ENCODE assay signal across 9 cellular contexts in genomic region chr5:60687927-60688720, GRCh38. TPM values are rescaled to one million over a fixed set of nuclear protein-coding genes. Genes with fewer than 3 reads are reported as not detected.
DNase-seq lines count a peak whose midpoint lies in the region; ATAC-seq and TF ChIP-seq lines count a peak whose summit lies in the region.
"Had no signal": no experiment of that assay in that cellular context is flagged by ENCODE, and none has a peak within 500 bp of the region (broad histone marks: within the 10 kb centered on the region; RNA-seq: fewer than 3 reads in every experiment).

No MANE protein-coding gene starts in this region.

- no peaks in the 10 kb centered on the region for H3K36me3 ChIP-seq in right atrium auricular region

- H3K4me1 ChIP-seq in right atrium auricular region = no peaks in the 10 kb centered on the region

- DNase-seq in DMS53 (lab: John Stamatoyannopoulos, UW) (peak; percentile 85), SW480 (ENCODE audit: low spot score) (peak; percentile 47), iris pigment epithelial cell (ENCODE audit: low read depth) (peak; percentile 80), hypothalamus (lab: John Stamatoyannopoulos, UW) (no peak), right atrium auricular region (ENCODE audit: low spot score) (no peak), C1 segment of cervical spinal cord (lab: John Stamatoyannopoulos, UW) (no peak)

- no peak for TF ChIP-seq CTCF in right atrium auricular region (IDR thresholded peaks at IDR 0.05)

- no peaks in the 10 kb centered on the region for H3K9me3 ChIP-seq in right atrium auricular region

- H3K4me3 ChIP-seq in right atrium auricular region = no peak overlapping the region
- H3K4me3 ChIP-seq: skin epidermis had no signal

- ATAC-seq in GM19043 (IDR thresholded peaks at IDR 0.05; ENCODE audit: low read depth, unreplicated experiment) = peak; percentile 79
- ATAC-seq in HG03135 (IDR thresholded peaks at IDR 0.05; ENCODE audit: unreplicated experiment) = peak; percentile 97

- no peak overlapping the region for H3K27ac ChIP-seq in right atrium auricular region
- H3K27ac ChIP-seq: skin epidermis had no signal

- H3K27me3 ChIP-seq in right atrium auricular region = no peaks in the 10 kb centered on the region

RNA-seq across cellular contexts. Expression of gene DEPDC1B, which starts 11.8 kb away (rescaled TPM):
- total RNA-seq in right atrium auricular region = under 1 TPM in 1 of 2 donors, not detected in 1; 0.16 TPM

Comparison
In these comparisons a context has a peak if more than half of its experiments do, and no peak if none do; other contexts are left out.
1. DNase-seq: peak in DMS53 (single experiment), SW480 (single experiment) and iris pigment epithelial cell (single experiment); none in hypothalamus (0 of 51), right atrium auricular region (single experiment) and C1 segment of cervical spinal cord (0 of 14).